8 cellular contexts compared by ENCODE assay signal in the genomic region with DNA sequence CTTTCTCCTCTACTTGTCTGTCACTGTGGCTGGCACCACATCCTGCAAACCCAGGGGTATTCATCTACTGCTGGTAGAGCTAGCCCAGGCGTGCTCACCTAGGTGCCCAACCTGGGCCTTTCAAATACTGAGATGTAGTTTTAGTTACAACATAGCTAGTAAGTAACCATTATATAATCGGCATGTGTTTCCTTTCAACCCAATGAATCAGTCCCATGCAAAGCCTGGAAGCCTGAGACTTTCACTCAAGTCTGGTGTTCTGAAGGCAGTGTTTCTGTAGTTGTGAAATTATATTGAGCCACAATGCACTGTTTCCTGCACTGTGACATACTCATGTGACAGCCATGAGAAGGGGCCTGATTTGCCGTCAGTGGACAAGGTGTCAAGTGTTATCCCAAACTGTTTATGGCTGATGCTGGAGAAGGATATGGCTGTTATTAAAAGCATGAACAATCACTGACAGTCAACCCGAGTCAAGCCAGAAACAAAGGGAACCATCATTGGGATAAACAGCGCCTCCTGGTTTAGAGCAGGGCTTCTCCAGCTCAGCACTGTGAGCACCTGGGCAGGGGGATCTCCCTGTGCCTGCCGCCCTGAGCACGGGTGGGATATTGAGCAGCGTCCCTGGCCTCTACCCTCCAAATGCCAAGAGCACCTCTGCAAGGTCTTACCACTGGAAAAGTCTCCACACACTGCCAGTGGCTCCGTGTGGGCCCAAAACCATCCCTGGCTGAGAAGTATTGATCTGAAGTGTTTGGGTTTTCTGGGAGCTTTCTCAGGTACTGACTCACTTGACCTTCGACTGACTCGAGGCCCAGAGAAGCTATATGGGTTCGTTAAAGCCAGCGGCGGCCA. TPM values are rescaled to one million over a fixed set of nuclear protein-coding genes. Genes with fewer than 3 reads are reported as not detected.
DNase-seq lines count a peak whose midpoint lies in the region; ATAC-seq and TF ChIP-seq lines count a peak whose summit lies in the region.

No MANE protein-coding gene starts in this region.

- no peaks in the 10 kb centered on the region for H3K9me3 ChIP-seq in muscle layer of duodenum (ENCODE audit: control insufficient read depth in 1 of 2, low read length in 2 of 2)

- DNase-seq in GF-D8 (lab: John Stamatoyannopoulos, UW) (peak; percentile 35), RKO (ENCODE audit: low spot score) (peak; percentile 64), dermis blood vessel endothelial cell (peak; percentile 61), NCI-H1048 (lab: John Stamatoyannopoulos, UW) (no peak), NCI-H446 (lab: John Stamatoyannopoulos, UW) (no peak)

- no peak for ATAC-seq in HG03025 (IDR thresholded peaks at IDR 0.05; ENCODE audit: low FRiP score, unreplicated experiment)

- H3K27ac ChIP-seq in 22Rv1, result peak overlapping the region; percentile 89
- peak overlapping the region; percentile 82 for H3K27ac ChIP-seq in muscle layer of duodenum (ENCODE audit: low read length)

- H3K4me3 ChIP-seq in muscle layer of duodenum (ENCODE audit: low read depth in 1 of 2, low read length in 2 of 2), result peak overlapping the region; percentile 77 to 84

- peaks cover 36 to 39% of the 10 kb centered on the region in 2 donors for H3K36me3 ChIP-seq in muscle layer of duodenum (ENCODE audit: control insufficient read depth in 1 of 2, insufficient read depth in 2 of 2, low read length in 2 of 2)

- no peaks in the 10 kb centered on the region for H3K27me3 ChIP-seq in muscle layer of duodenum (ENCODE audit: low read depth, low read length)

- H3K4me1 ChIP-seq in muscle layer of duodenum (ENCODE audit: control insufficient read depth in 1 of 2, insufficient read depth in 2 of 2, low read length in 2 of 2), result peaks cover 12 to 26% of the 10 kb centered on the region in 2 donors

- peak; percentile 67 for TF ChIP-seq CTCF in 22Rv1 (IDR thresholded peaks at IDR 0.05)

RNA-seq across cellular contexts. Expression of gene PSMA7, which starts 1.6 kb away (rescaled TPM):
- 450 and 557 TPM in 2 replicates for total RNA-seq in dermis blood vessel endothelial cell

RNA-seq across cellular contexts. Expression of gene SS18L1, which starts 1.9 kb away (rescaled TPM):
- total RNA-seq in dermis blood vessel endothelial cell, result 13.8 and 16.5 TPM in 2 replicates

RNA-seq across cellular contexts. Expression of gene LSM14B, which starts 19.3 kb away (rescaled TPM):
- 31.3 and 32.8 TPM in 2 replicates for total RNA-seq in dermis blood vessel endothelial cell

RNA-seq across cellular contexts. Expression of gene MTG2, which starts 41.2 kb away (rescaled TPM):
- 19.3 and 26.7 TPM in 2 replicates for total RNA-seq in dermis blood vessel endothelial cell

Comparison
In these comparisons a context has a peak if more than half of its experiments do, and no peak if none do; other contexts are left out.
1. DNase-seq: peak in GF-D8 (single experiment), RKO (single experiment) and dermis blood vessel endothelial cell (single experiment); none in NCI-H1048 (single experiment) and NCI-H446 (0 of 2).